25 cellular contexts compared by ENCODE assay signal in genomic region chr13:114296902-114297301, GRCh38.
"Had no signal": no experiment of that assay in that cellular context is flagged by ENCODE, and none has a peak within 500 bp of the region (broad histone marks: within the 10 kb centered on the region; RNA-seq: fewer than 3 reads in every experiment).

No MANE protein-coding gene starts in this region.

- H3K27ac Mint-ChIP-seq: natural killer cell treated with Interleukin-12 subunit alpha and Interleukin-12 subunit beta and Interleukin-15 and Interleukin-18, amount 100 ng/mL, for 72 hours; stimulated activated effector memory CD8-positive, alpha-beta T cell treated with anti-CD3 and anti-CD28 coated beads, Interleukin-12 subunit alpha, Interleukin-12 subunit beta, amount 100 ng/mL, for 72 hours; stimulated activated naive CD8-positive, alpha-beta T cell treated with anti-CD3 and anti-CD28 coated beads, Interleukin-15, Interleukin-2, amounts not matched to agents 100 ng/mL and 50 ng/mL, for 24 hours had no signal

- H3K36me3 ChIP-seq: neural progenitor cell, uterus had no signal

- H3K4me2 ChIP-seq: hepatocyte, neural progenitor cell had no signal

- H3K27me3 Mint-ChIP-seq: natural killer cell treated with Interleukin-12 subunit alpha and Interleukin-12 subunit beta and Interleukin-15 and Interleukin-18, amount 100 ng/mL, for 72 hours; stimulated activated naive CD8-positive, alpha-beta T cell treated with anti-CD3 and anti-CD28 coated beads, Interleukin-15, Interleukin-2, amounts not matched to agents 100 ng/mL and 50 ng/mL, for 24 hours had no signal

- H3K79me2 ChIP-seq: parathyroid adenoma had no signal

- H3K9me3 Mint-ChIP-seq: natural killer cell treated with Interleukin-12 subunit alpha and Interleukin-12 subunit beta and Interleukin-15 and Interleukin-18, amount 100 ng/mL, for 72 hours; neural progenitor cell; stimulated activated effector memory CD8-positive, alpha-beta T cell treated with anti-CD3 and anti-CD28 coated beads, Interleukin-12 subunit alpha, Interleukin-12 subunit beta, amount 100 ng/mL, for 72 hours; stimulated activated naive CD8-positive, alpha-beta T cell treated with anti-CD3 and anti-CD28 coated beads, Interleukin-15, Interleukin-2, amounts not matched to agents 100 ng/mL and 50 ng/mL, for 24 hours had no signal

- ATAC-seq: left cardiac atrium; lower lobe of right lung; natural killer cell treated with Interleukin-12 subunit alpha and Interleukin-12 subunit beta and Interleukin-15 and Interleukin-18, amount 100 ng/mL, for 72 hours; psoas muscle; right lobe of liver; stimulated activated effector memory CD8-positive, alpha-beta T cell treated with anti-CD3 and anti-CD28 coated beads, Interleukin-12 subunit alpha, Interleukin-12 subunit beta, amount 100 ng/mL, for 72 hours had no signal

- H3K4me3 Mint-ChIP-seq: natural killer cell treated with Interleukin-12 subunit alpha and Interleukin-12 subunit beta and Interleukin-15 and Interleukin-18, amount 100 ng/mL, for 72 hours; neural progenitor cell; stimulated activated effector memory CD8-positive, alpha-beta T cell treated with anti-CD3 and anti-CD28 coated beads, Interleukin-12 subunit alpha, Interleukin-12 subunit beta, amount 100 ng/mL, for 72 hours; stimulated activated naive CD8-positive, alpha-beta T cell treated with anti-CD3 and anti-CD28 coated beads, Interleukin-15, Interleukin-2, amounts not matched to agents 100 ng/mL and 50 ng/mL, for 24 hours had no signal

- H3K27me3 ChIP-seq: dorsolateral prefrontal cortex, hepatocyte, neural progenitor cell, right lobe of liver, tibial artery, upper lobe of left lung, uterus had no signal

- H2AFZ ChIP-seq: hepatocyte, neural progenitor cell, parathyroid adenoma had no signal

- H3K27ac ChIP-seq: dorsolateral prefrontal cortex, hepatocyte, left ventricle myocardium inferior, lower lobe of right lung, neural progenitor cell, parathyroid adenoma, psoas muscle, right lobe of liver, tibial artery, upper lobe of left lung, uterus had no signal

- H3K9me3 ChIP-seq: left ventricle myocardium inferior, lower lobe of right lung, psoas muscle, right lobe of liver, tibial artery, upper lobe of left lung, uterus had no signal

- H3K4me1 ChIP-seq: left ventricle myocardium inferior, lower lobe of right lung, neural progenitor cell, parathyroid adenoma, psoas muscle, tibial artery, upper lobe of left lung, uterus had no signal

- H3K9ac ChIP-seq: neural progenitor cell, parathyroid adenoma had no signal

- DNase-seq: dorsolateral prefrontal cortex; effector CD8-positive, alpha-beta T cell; foreskin melanocyte; head of caudate nucleus; kidney; left cardiac atrium; left ventricle myocardium inferior; lower lobe of right lung; mesenchymal stem cell; midbrain; occipital lobe; psoas muscle; retina; right lobe of liver; stimulated activated CD4-positive, alpha-beta T cell treated with anti-CD3 and anti-CD28 coated beads, Interleukin-4, amount 100 ng/mL, for 1 hour; stimulated activated CD8-positive, alpha-beta memory T cell treated with anti-CD3 and anti-CD28 coated beads, Interleukin-4, amount 100 ng/mL, for 48 hours; tibial artery; upper lobe of left lung; uterus had no signal

- H3K4me3 ChIP-seq: dorsolateral prefrontal cortex, hepatocyte, left ventricle myocardium inferior, lower lobe of right lung, neural progenitor cell, psoas muscle, right lobe of liver, tibial artery, upper lobe of left lung, uterus had no signal
